Comparison of ENCODE assay signal across 8 cellular contexts in the genomic region with DNA sequence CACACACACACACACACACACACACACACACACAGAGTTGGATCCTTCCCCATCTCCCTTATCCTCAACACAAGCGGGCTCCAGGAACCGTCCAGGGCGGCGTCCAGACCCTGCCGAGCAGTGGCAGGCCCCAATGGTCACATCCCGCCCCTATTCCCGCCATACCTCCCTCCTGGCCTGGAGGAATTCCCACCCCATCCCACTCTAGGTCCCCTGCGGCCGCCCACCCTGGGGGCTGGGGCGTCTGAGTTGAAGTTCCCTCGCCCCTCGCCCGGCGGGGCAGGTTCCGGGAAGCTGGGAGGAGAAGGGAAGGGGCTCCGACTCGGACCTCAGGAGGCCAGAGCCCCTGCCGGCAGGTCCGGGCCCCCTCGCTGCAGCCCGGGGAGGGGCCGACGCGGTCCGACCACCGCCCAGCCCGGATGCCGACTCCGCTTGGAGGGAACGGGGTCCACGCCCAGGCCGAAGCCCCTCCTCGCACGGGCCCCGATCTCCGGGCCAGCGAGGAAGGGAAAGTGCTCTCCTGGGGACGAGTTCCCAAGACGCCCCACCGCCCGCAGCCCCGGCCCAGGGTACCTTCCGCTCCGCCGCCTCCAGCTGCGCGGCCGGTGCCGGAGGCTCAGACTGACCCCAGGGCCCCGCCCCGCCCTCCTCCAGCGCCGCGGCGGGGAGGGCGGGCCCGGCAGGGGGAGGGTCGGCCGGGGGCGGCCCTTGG. TPM values are rescaled to one million over a fixed set of nuclear protein-coding genes. Genes with fewer than 3 reads are reported as not detected.
A peak's percentile ranks its signal among the peaks of the same experiment; 100 is the strongest.
DNase-seq lines count a peak whose midpoint lies in the region; ATAC-seq and TF ChIP-seq lines count a peak whose summit lies in the region.

TSS of gene RHOC (minus strand) at position 623 of the 712 bp plus-strand sequence. CDS start 3,328 bp downstream, outside the sequence.

- H3K27me3 Mint-ChIP-seq in activated naive CD4-positive, alpha-beta T cell treated with anti-CD3 and anti-CD28 coated beads, Interleukin-2, amount 10 ng/mL, durations not matched to agents 7 days and 5 days: peaks cover 45% of the 10 kb centered on the region

- no peak within 1 kb of the TSS for H3K27ac Mint-ChIP-seq in activated naive CD4-positive, alpha-beta T cell treated with anti-CD3 and anti-CD28 coated beads, Interleukin-2, amount 10 ng/mL, durations not matched to agents 7 days and 5 days

- CTCF ChIA-PET in activated naive CD4-positive, alpha-beta T cell treated with anti-CD3 and anti-CD28 coated beads, Interleukin-2, amount 10 ng/mL, durations not matched to agents 7 days and 5 days (lab: Charles Lee): interaction anchor here (1.3 to 5.9 kb wide), 4 partner anchors 10 to 316 kb away, joined by 4 to 49 read pairs (median 8); partner anchors contain the start of gene MOV10

- peaks cover 46% of the 10 kb centered on the region for H3K4me1 ChIP-seq in osteoblast (ENCODE audit: insufficient read depth, low read length)

- H3K4me3 ChIP-seq in osteoblast (ENCODE audit: insufficient read depth, low read length): peak within 1 kb of the TSS; percentile 93

- DNase-seq in AG09319 (ENCODE audit: extremely low read depth, low read depth): peak; percentile 18
- DNase-seq in NCI-H446 treated with DMSO at 0.1 percent for 48 hours (lab: John Stamatoyannopoulos, UW): peak; percentile 42
- DNase-seq in activated naive CD4-positive, alpha-beta T cell treated with anti-CD3 and anti-CD28 coated beads, Interleukin-2, amount 10 ng/mL, durations not matched to agents 7 days and 5 days: peak; percentile 68
- peak; percentile 83 for DNase-seq in glomerular visceral epithelial cell (ENCODE audit: extremely low spot score)
- DNase-seq in osteoblast (ENCODE audit: insufficient read length, low spot score, missing footprints): peak; percentile 98
- DNase-seq in MV-4-11 (lab: John Stamatoyannopoulos, UW): no peak

- peaks cover 49% of the 10 kb centered on the region for H3K4me1 Mint-ChIP-seq in activated naive CD4-positive, alpha-beta T cell treated with anti-CD3 and anti-CD28 coated beads, Interleukin-2, amount 10 ng/mL, durations not matched to agents 7 days and 5 days

- no peaks in the 10 kb centered on the region for H3K9me3 Mint-ChIP-seq in activated naive CD4-positive, alpha-beta T cell treated with anti-CD3 and anti-CD28 coated beads, Interleukin-2, amount 10 ng/mL, durations not matched to agents 7 days and 5 days

- H3K27ac ChIP-seq in osteoblast (ENCODE audit: low read depth, low read length): peak within 1 kb of the TSS; percentile 91

- peak; percentile 80 for ATAC-seq in GM18498 (IDR thresholded peaks at IDR 0.05; ENCODE audit: unreplicated experiment)
- ATAC-seq in HG02763 (IDR thresholded peaks at IDR 0.05; ENCODE audit: unreplicated experiment): peak; percentile 71

- no peaks in the 10 kb centered on the region for H3K27me3 ChIP-seq in osteoblast (ENCODE audit: insufficient read depth, low read length)

- H2AFZ ChIP-seq in osteoblast (ENCODE audit: low read length): peak within 1 kb of the TSS; percentile 79

- H3K4me3 Mint-ChIP-seq in activated naive CD4-positive, alpha-beta T cell treated with anti-CD3 and anti-CD28 coated beads, Interleukin-2, amount 10 ng/mL, durations not matched to agents 7 days and 5 days: peak within 1 kb of the TSS; percentile 81

- peaks cover 57% of the 10 kb centered on the region for H3K79me2 ChIP-seq in osteoblast (ENCODE audit: insufficient read depth, low read length)

- no peaks in the 10 kb centered on the region for H3K9me3 ChIP-seq in osteoblast (ENCODE audit: low read depth, low read length)

- H3K36me3 Mint-ChIP-seq in activated naive CD4-positive, alpha-beta T cell treated with anti-CD3 and anti-CD28 coated beads, Interleukin-2, amount 10 ng/mL, durations not matched to agents 7 days and 5 days: peaks cover 5% of the 10 kb centered on the region

- peaks cover 41% of the 10 kb centered on the region for H4K20me1 ChIP-seq in osteoblast (ENCODE audit: insufficient read depth, low read length)

- H3K36me3 ChIP-seq in osteoblast (ENCODE audit: insufficient read depth, low read length): peaks cover 28% of the 10 kb centered on the region

- H3K4me2 ChIP-seq in osteoblast (ENCODE audit: insufficient read depth, low read length): peak within 1 kb of the TSS; percentile 96

- TF ChIP-seq CTCF in AG09319 (IDR thresholded peaks at IDR 0.05; ENCODE audit: low read depth, low read length) (no peak), osteoblast (IDR thresholded peaks at IDR 0.05; ENCODE audit: extremely low read depth, low read depth, low read length) (no peak)

RNA-seq across cellular contexts. Expression of gene RHOC, which starts in this region (rescaled TPM):
- total RNA-seq in osteoblast: 276 and 325 TPM in 2 replicates
